ENCODE assay signal across 9 cellular contexts in genomic region chr17:45162022-45162687, GRCh38.
A peak's percentile ranks its signal among the peaks of the same experiment; 100 is the strongest.
DNase-seq lines count a peak whose midpoint lies in the region; ATAC-seq lines count a peak whose summit lies in the region.
"Had no signal": no experiment of that assay in that cellular context is flagged by ENCODE, and none has a peak within 500 bp of the region (broad histone marks: within the 10 kb centered on the region; RNA-seq: fewer than 3 reads in every experiment).

No MANE protein-coding gene starts in this region.

- no peaks in the 10 kb centered on the region for H3K9me3 Mint-ChIP-seq in stimulated activated naive CD8-positive, alpha-beta T cell treated with anti-CD3 and anti-CD28 coated beads, Interleukin-15, amount 100 ng/mL, for 72 hours

- peaks cover 48% of the 10 kb centered on the region for H3K4me1 Mint-ChIP-seq in stimulated activated naive CD8-positive, alpha-beta T cell treated with anti-CD3 and anti-CD28 coated beads, Interleukin-15, amount 100 ng/mL, for 72 hours

- peak overlapping the region; percentile 95 to 97 for H3K4me3 Mint-ChIP-seq in stimulated activated naive CD8-positive, alpha-beta T cell treated with anti-CD3 and anti-CD28 coated beads, Interleukin-15, amount 100 ng/mL, for 72 hours

- H3K4me1 ChIP-seq in adipocyte (ENCODE audit: control insufficient read depth, insufficient read depth, low read length): peaks cover 33% of the 10 kb centered on the region

- H3K4me3 ChIP-seq in adipocyte (ENCODE audit: low read length) (peak overlapping the region; percentile 73), iPS-18c (ENCODE audit: insufficient read depth, low read depth, low read length) (peak overlapping the region; percentile 45)

- H3K36me3 ChIP-seq in adipocyte (ENCODE audit: control insufficient read depth, insufficient read depth, low read length, severe bottlenecking): no peaks in the 10 kb centered on the region

- H3K27me3 ChIP-seq in adipocyte (replicated peaks; ENCODE audit: control insufficient read depth, insufficient read depth, low read length): no peaks in the 10 kb centered on the region
- H3K27me3 ChIP-seq: foreskin keratinocyte had no signal

- H3K27me3 Mint-ChIP-seq in stimulated activated naive CD8-positive, alpha-beta T cell treated with anti-CD3 and anti-CD28 coated beads, Interleukin-15, amount 100 ng/mL, for 72 hours: no peaks in the 10 kb centered on the region

- peak; percentile 13 for ATAC-seq in HG03571 (IDR thresholded peaks at IDR 0.05; ENCODE audit: unreplicated experiment)
- ATAC-seq in stimulated activated naive CD8-positive, alpha-beta T cell treated with anti-CD3 and anti-CD28 coated beads, Interleukin-15, amount 100 ng/mL, for 72 hours: no peak
- no peak for ATAC-seq in GM18498 (IDR thresholded peaks at IDR 0.05; ENCODE audit: unreplicated experiment)
- ATAC-seq in HG02870 (IDR thresholded peaks at IDR 0.05; ENCODE audit: unreplicated experiment): no peak

- H3K9ac ChIP-seq in adipocyte (ENCODE audit: low read length): peak overlapping the region; percentile 70

- DNase-seq in adipocyte (ENCODE audit: low read depth) (no peak), NCI-H1092 (lab: John Stamatoyannopoulos, UW) (no peak), middle frontal gyrus (ENCODE audit: extremely low spot score, low spot score) (no peak)
- no peak for DNase-seq in stimulated activated naive CD8-positive, alpha-beta T cell treated with anti-CD3 and anti-CD28 coated beads, Interleukin-15, amount 100 ng/mL, for 72 hours

- H3K27ac Mint-ChIP-seq in stimulated activated naive CD8-positive, alpha-beta T cell treated with anti-CD3 and anti-CD28 coated beads, Interleukin-15, amount 100 ng/mL, for 72 hours: peak overlapping the region; percentile 72 to 88

- H3K9me3 ChIP-seq in adipocyte (ENCODE audit: control insufficient read depth, low read length): no peaks in the 10 kb centered on the region
- H3K9me3 ChIP-seq in iPS-18c (ENCODE audit: control insufficient read depth, insufficient read depth, low read length): no peaks in the 10 kb centered on the region
